2 cellular contexts compared by ENCODE assay signal in the genomic region with DNA sequence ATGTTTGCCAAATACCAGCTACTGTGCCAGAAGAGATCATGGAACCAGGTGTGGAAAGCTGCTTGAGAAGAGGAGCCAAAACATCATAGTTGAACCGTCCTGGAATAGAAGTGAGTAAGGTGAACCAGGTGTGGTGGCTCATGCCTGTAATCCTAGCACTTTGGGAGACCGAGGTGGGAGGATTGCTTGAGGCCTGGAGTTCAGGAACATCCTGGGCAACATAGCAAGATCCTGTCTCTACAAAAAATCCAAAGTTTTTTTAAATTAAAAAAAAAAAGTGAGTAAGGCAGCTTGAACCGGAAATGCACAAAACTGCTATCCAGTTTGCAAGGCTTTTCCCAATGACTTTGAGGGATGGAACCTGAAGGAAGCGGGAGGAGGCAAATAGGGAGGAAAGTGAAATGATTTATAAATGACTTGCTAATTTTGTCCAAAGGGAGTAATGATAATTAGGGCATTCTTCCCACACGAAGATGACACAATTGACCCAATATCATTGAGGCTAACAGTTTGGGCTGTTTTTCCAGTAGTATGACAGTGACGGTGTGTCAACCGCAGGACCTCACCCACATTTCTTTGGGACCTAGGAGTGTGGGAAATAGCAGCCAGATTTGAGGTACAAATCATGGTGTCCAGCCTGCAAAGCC.
TF ChIP-seq lines count a peak whose summit lies in the region.

No MANE protein-coding gene starts in this region.

TF ChIP-seq in SK-N-SH, 30 proteins besides CTCF, POLR2A, EP300 and RAD21 (continued from another document):
- TF ChIP-seq, protein P1, sequence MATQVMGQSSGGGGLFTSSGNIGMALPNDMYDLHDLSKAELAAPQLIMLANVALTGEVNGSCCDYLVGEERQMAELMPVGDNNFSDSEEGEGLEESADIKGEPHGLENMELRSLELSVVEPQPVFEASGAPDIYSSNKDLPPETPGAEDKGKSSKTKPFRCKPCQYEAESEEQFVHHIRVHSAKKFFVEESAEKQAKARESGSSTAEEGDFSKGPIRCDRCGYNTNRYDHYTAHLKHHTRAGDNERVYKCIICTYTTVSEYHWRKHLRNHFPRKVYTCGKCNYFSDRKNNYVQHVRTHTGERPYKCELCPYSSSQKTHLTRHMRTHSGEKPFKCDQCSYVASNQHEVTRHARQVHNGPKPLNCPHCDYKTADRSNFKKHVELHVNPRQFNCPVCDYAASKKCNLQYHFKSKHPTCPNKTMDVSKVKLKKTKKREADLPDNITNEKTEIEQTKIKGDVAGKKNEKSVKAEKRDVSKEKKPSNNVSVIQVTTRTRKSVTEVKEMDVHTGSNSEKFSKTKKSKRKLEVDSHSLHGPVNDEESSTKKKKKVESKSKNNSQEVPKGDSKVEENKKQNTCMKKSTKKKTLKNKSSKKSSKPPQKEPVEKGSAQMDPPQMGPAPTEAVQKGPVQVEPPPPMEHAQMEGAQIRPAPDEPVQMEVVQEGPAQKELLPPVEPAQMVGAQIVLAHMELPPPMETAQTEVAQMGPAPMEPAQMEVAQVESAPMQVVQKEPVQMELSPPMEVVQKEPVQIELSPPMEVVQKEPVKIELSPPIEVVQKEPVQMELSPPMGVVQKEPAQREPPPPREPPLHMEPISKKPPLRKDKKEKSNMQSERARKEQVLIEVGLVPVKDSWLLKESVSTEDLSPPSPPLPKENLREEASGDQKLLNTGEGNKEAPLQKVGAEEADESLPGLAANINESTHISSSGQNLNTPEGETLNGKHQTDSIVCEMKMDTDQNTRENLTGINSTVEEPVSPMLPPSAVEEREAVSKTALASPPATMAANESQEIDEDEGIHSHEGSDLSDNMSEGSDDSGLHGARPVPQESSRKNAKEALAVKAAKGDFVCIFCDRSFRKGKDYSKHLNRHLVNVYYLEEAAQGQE (IDR thresholded peaks at IDR 0.05; ENCODE audit: low read depth, low read length) = no peak
- no peak for TF ChIP-seq RCOR1 (IDR thresholded peaks at IDR 0.05; ENCODE audit: low read length)
- no peak for TF ChIP-seq FOSL2 (IDR thresholded peaks at IDR 0.05; ENCODE audit: borderline replicate concordance, low read depth)
- TF ChIP-seq, protein P2, sequence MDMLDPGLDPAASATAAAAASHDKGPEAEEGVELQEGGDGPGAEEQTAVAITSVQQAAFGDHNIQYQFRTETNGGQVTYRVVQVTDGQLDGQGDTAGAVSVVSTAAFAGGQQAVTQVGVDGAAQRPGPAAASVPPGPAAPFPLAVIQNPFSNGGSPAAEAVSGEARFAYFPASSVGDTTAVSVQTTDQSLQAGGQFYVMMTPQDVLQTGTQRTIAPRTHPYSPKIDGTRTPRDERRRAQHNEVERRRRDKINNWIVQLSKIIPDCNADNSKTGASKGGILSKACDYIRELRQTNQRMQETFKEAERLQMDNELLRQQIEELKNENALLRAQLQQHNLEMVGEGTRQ (IDR thresholded peaks at IDR 0.05; ENCODE audit: borderline replicate concordance, low read depth, low read length) = no peak
- TF ChIP-seq NFIC (IDR thresholded peaks at IDR 0.05; ENCODE audit: borderline replicate concordance) = no peak
- no peak for TF ChIP-seq ELF1 (IDR thresholded peaks at IDR 0.05)

TF ChIP-seq in SK-N-SH treated with all-trans-retinoic acid at 6 μM for 48 hours, 23 proteins besides CTCF, POLR2A, EP300 and RAD21 (continued from another document):
- TF ChIP-seq, protein P3, sequence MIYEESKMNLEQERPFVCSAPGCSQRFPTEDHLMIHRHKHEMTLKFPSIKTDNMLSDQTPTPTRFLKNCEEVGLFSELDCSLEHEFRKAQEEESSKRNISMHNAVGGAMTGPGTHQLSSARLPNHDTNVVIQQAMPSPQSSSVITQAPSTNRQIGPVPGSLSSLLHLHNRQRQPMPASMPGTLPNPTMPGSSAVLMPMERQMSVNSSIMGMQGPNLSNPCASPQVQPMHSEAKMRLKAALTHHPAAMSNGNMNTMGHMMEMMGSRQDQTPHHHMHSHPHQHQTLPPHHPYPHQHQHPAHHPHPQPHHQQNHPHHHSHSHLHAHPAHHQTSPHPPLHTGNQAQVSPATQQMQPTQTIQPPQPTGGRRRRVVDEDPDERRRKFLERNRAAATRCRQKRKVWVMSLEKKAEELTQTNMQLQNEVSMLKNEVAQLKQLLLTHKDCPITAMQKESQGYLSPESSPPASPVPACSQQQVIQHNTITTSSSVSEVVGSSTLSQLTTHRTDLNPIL (CRISPR knock-in tag; IDR thresholded peaks at IDR 0.05; ENCODE audit: low read depth) = no peak
- TF ChIP-seq ZNF8 (CRISPR knock-in tag; IDR thresholded peaks at IDR 0.05) (no peak), PPARA (CRISPR knock-in tag; IDR thresholded peaks at IDR 0.05; ENCODE audit: borderline replicate concordance) (no peak), ZC3H10 (CRISPR knock-in tag; IDR thresholded peaks at IDR 0.05) (no peak), ZFP30 (CRISPR knock-in tag; IDR thresholded peaks at IDR 0.05) (no peak), TCF4 (CRISPR knock-in tag; IDR thresholded peaks at IDR 0.05; ENCODE audit: borderline replicate concordance) (no peak), ZFP3 (CRISPR knock-in tag; IDR thresholded peaks at IDR 0.05) (no peak), RARB (CRISPR knock-in tag; IDR thresholded peaks at IDR 0.05) (no peak)
- TF ChIP-seq, protein P4, sequence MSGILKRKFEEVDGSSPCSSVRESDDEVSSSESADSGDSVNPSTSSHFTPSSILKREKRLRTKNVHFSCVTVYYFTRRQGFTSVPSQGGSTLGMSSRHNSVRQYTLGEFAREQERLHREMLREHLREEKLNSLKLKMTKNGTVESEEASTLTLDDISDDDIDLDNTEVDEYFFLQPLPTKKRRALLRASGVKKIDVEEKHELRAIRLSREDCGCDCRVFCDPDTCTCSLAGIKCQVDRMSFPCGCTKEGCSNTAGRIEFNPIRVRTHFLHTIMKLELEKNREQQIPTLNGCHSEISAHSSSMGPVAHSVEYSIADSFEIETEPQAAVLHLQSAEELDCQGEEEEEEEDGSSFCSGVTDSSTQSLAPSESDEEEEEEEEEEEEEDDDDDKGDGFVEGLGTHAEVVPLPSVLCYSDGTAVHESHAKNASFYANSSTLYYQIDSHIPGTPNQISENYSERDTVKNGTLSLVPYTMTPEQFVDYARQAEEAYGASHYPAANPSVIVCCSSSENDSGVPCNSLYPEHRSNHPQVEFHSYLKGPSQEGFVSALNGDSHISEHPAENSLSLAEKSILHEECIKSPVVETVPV (CRISPR knock-in tag; IDR thresholded peaks at IDR 0.05) = no peak
